Comparison of ENCODE assay signal across 11 cellular contexts in genomic region chr5:1484416-1485319, GRCh38. TPM values are rescaled to one million over a fixed set of nuclear protein-coding genes. Genes with fewer than 3 reads are reported as not detected.
DNase-seq lines count a peak whose midpoint lies in the region; ATAC-seq lines count a peak whose summit lies in the region.
"Had no signal": no experiment of that assay in that cellular context is flagged by ENCODE, and none has a peak within 500 bp of the region (broad histone marks: within the 10 kb centered on the region; RNA-seq: fewer than 3 reads in every experiment).

No MANE protein-coding gene starts in this region.

- H4K12ac ChIP-seq in trophoblast cell (ENCODE audit: low read depth, low read length), result no peak overlapping the region

- DNase-seq in trophoblast cell, result peak; percentile 81 to 87
- no peak for DNase-seq in head of caudate nucleus
- DNase-seq in COLO668 (lab: John Stamatoyannopoulos, UW; ENCODE audit: unreplicated experiment), result no peak
- DNase-seq in DMS153 treated with DMSO at 0.1 percent for 48 hours (lab: John Stamatoyannopoulos, UW; ENCODE audit: unreplicated experiment), result no peak
- DNase-seq: NCI-H1436; stimulated activated CD8-positive, alpha-beta memory T cell treated with anti-CD3 and anti-CD28 coated beads, Interleukin-4, amount 100 ng/mL, for 48 hours had no signal

- no peak overlapping the region for H3K23ac ChIP-seq in trophoblast cell (ENCODE audit: low read length)

- no peak overlapping the region for H4K91ac ChIP-seq in trophoblast cell (ENCODE audit: low read depth, low read length)

- H2BK12ac ChIP-seq in trophoblast cell (ENCODE audit: low read length), result no peak overlapping the region

- no peak overlapping the region for H2BK120ac ChIP-seq in trophoblast cell (ENCODE audit: insufficient read depth, low read length, poor library complexity)

- H3K4me1 ChIP-seq in trophoblast cell (ENCODE audit: control insufficient read depth in 1 of 2, insufficient read depth in 2 of 2, low read length in 2 of 2), result no peaks in the 10 kb centered on the region
- H3K4me1 ChIP-seq: prostate gland had no signal

- no peak overlapping the region for H3K9ac ChIP-seq in trophoblast cell (ENCODE audit: low read length)

- intact Hi-C loops in head of caudate nucleus (cut with DNase I), result no loop called here

- no peaks in the 10 kb centered on the region for H3K79me2 ChIP-seq in trophoblast cell (ENCODE audit: control insufficient read depth, insufficient read depth, low read length, poor library complexity)

- no peak overlapping the region for H3K14ac ChIP-seq in trophoblast cell (ENCODE audit: low read length)

- no peak overlapping the region for H2AK5ac ChIP-seq in trophoblast cell (ENCODE audit: low read length)

- H3K4ac ChIP-seq in trophoblast cell (ENCODE audit: low read depth, low read length), result no peak overlapping the region

- H3K27ac ChIP-seq in trophoblast cell (ENCODE audit: low read depth, low read length), result no peak overlapping the region
- H3K27ac ChIP-seq: coronary artery, prostate gland had no signal

- no peak overlapping the region for H3K18ac ChIP-seq in trophoblast cell (ENCODE audit: low read length)

- H3K36me3 ChIP-seq in trophoblast cell (ENCODE audit: control insufficient read depth in 1 of 2, insufficient read depth in 2 of 2, low read length in 2 of 2), result peaks cover 79 to 82% of the 10 kb centered on the region in 2 experiments

- H3K4me3 ChIP-seq in trophoblast cell (ENCODE audit: low read depth, low read length), result no peak overlapping the region
- H3K4me3 ChIP-seq: coronary artery, prostate gland had no signal

- H3K9me3 ChIP-seq in trophoblast cell (ENCODE audit: insufficient read depth, low read depth, low read length), result no peaks in the 10 kb centered on the region
- H3K9me3 ChIP-seq: prostate gland had no signal

- no peak overlapping the region for H3K4me2 ChIP-seq in trophoblast cell (ENCODE audit: low read length)

- no peak overlapping the region for H2BK5ac ChIP-seq in trophoblast cell (ENCODE audit: low read depth, low read length, poor library complexity)

- no CpG with 5 or more reads among the region's 29 CpGs for WGBS in trophoblast cell (ENCODE audit: extremely low coverage, insufficient coverage, insufficient read length)

- no peaks in the 10 kb centered on the region for H3K79me1 ChIP-seq in trophoblast cell (ENCODE audit: low read length)

- no peak overlapping the region for H2AFZ ChIP-seq in trophoblast cell (ENCODE audit: insufficient read depth, low read length, poor library complexity)

- ATAC-seq in GM18870 (IDR thresholded peaks at IDR 0.05; ENCODE audit: unreplicated experiment), result peak; percentile 56
- peak; percentile 33 for ATAC-seq in GM21526 (IDR thresholded peaks at IDR 0.05; ENCODE audit: low FRiP score, unreplicated experiment)
- peak; percentile 63 for ATAC-seq in HG03175 (IDR thresholded peaks at IDR 0.05; ENCODE audit: unreplicated experiment)

- H3K27me3 ChIP-seq in trophoblast cell (ENCODE audit: insufficient read depth, low read length), result no peaks in the 10 kb centered on the region

- no peak overlapping the region for H4K8ac ChIP-seq in trophoblast cell (ENCODE audit: low read depth, low read length)

RNA-seq across cellular contexts. Expression of gene LPCAT1, which starts 39.1 kb away (rescaled TPM):
- 199 and 206 TPM in 2 replicates for polyA plus RNA-seq in trophoblast cell (2013)

RNA-seq across cellular contexts. Expression of gene SLC6A3, which starts 39.4 kb away (rescaled TPM):
- 0.11 TPM in 2 replicates for polyA plus RNA-seq in trophoblast cell (2013)

Comparison
In these comparisons a context has a peak if more than half of its experiments do, and no peak if none do; other contexts are left out.
1. DNase-seq: peak in trophoblast cell (2 of 2); none in head of caudate nucleus (0 of 42), COLO668 (single experiment) and DMS153 treated with DMSO at 0.1 percent for 48 hours (single experiment).
2. Peak in every context shown above with its lines, with median percentiles within 50 percentile points of each other: ATAC-seq.